ENCODE assay signal across 8 cellular contexts in genomic region chr11:64723117-64723906, GRCh38. TPM values are rescaled to one million over a fixed set of nuclear protein-coding genes. Genes with fewer than 3 reads are reported as not detected.
DNase-seq lines count a peak whose midpoint lies in the region; ATAC-seq and TF ChIP-seq lines count a peak whose summit lies in the region.

Gene NRXN2, minus strand, starts transcription at chr11:64723197. Its CDS starts 9,498 bp downstream, at chr11:64713699.

- POLR2A ChIA-PET in activated CD8-positive, alpha-beta T cell treated with anti-CD3 and anti-CD28 coated beads for 36 hours (lab: Charles Lee): no interaction called here

- CTCF ChIA-PET in activated CD8-positive, alpha-beta T cell treated with anti-CD3 and anti-CD28 coated beads for 36 hours (lab: Charles Lee): interaction anchor here (1.0 kb wide), 1 partner anchor 34 kb away, joined by 3 read pairs; no protein-coding TSS in a partner anchor

- H3K27me3 Mint-ChIP-seq in activated CD8-positive, alpha-beta T cell treated with anti-CD3 and anti-CD28 coated beads for 36 hours: peaks cover 15% of the 10 kb centered on the region

- intact Hi-C loops in activated CD8-positive, alpha-beta T cell treated with anti-CD3 and anti-CD28 coated beads for 36 hours (cut with micrococcal nuclease): loop anchor here (5.0 kb wide), 1 partner anchor 36 kb away; no protein-coding TSS in a partner anchor

- DNase-seq in AG08396 (ENCODE audit: low spot score): peak; percentile 99
- DNase-seq in NCI-H526 treated with DMSO at 0.1 percent for 48 hours (lab: John Stamatoyannopoulos, UW): peak; percentile 82
- DNase-seq in activated CD8-positive, alpha-beta T cell treated with anti-CD3 and anti-CD28 coated beads for 36 hours: peak; percentile 89
- DNase-seq in medulla oblongata (ENCODE audit: extremely low spot score): peak; percentile 96
- peak; percentile 70 for DNase-seq in stimulated activated CD8-positive, alpha-beta memory T cell treated with anti-CD3 and anti-CD28 coated beads, Interleukin-12 subunit alpha, Interleukin-12 subunit beta, amount 100 ng/mL, for 1 hour (ENCODE audit: low read depth)

- ATAC-seq in GM19035 (IDR thresholded peaks at IDR 0.05; ENCODE audit: unreplicated experiment) (peak; percentile 91), HG03439 (IDR thresholded peaks at IDR 0.05; ENCODE audit: unreplicated experiment) (peak; percentile 85)
- ATAC-seq in activated CD8-positive, alpha-beta T cell treated with anti-CD3 and anti-CD28 coated beads for 36 hours: peak; percentile 97

- 3% methylated on average over 66 of the region's 66 CpGs for WGBS in ectodermal cell, 2 experiments

- no peaks in the 10 kb centered on the region for H3K9me3 ChIP-seq in ectodermal cell (ENCODE audit: control insufficient read depth, low read length)

- H3K36me3 ChIP-seq in ectodermal cell (ENCODE audit: control insufficient read depth, insufficient read depth, low read length): no peaks in the 10 kb centered on the region

- H3K4me3 Mint-ChIP-seq in activated CD8-positive, alpha-beta T cell treated with anti-CD3 and anti-CD28 coated beads for 36 hours: peak within 1 kb of the TSS; percentile 62

- peaks cover 18% of the 10 kb centered on the region for H3K4me1 Mint-ChIP-seq in activated CD8-positive, alpha-beta T cell treated with anti-CD3 and anti-CD28 coated beads for 36 hours (ENCODE audit: low read depth)

- no peaks in the 10 kb centered on the region for H3K36me3 Mint-ChIP-seq in activated CD8-positive, alpha-beta T cell treated with anti-CD3 and anti-CD28 coated beads for 36 hours (ENCODE audit: low read depth)

- peak within 1 kb of the TSS; percentile 59 for H3K27ac Mint-ChIP-seq in activated CD8-positive, alpha-beta T cell treated with anti-CD3 and anti-CD28 coated beads for 36 hours

- H3K27me3 ChIP-seq in ectodermal cell (ENCODE audit: control insufficient read depth, insufficient read depth, low read length, poor library complexity, severe bottlenecking): peaks cover 30% of the 10 kb centered on the region

- no peaks in the 10 kb centered on the region for H3K9me3 Mint-ChIP-seq in activated CD8-positive, alpha-beta T cell treated with anti-CD3 and anti-CD28 coated beads for 36 hours

- peak; percentile 99 for TF ChIP-seq CTCF in activated CD8-positive, alpha-beta T cell treated with anti-CD3 and anti-CD28 coated beads for 36 hours (IDR thresholded peaks at IDR 0.05)

- H3K4me3 ChIP-seq in ectodermal cell (ENCODE audit: insufficient read depth, low read depth, low read length): peak within 1 kb of the TSS; percentile 66

- peaks cover 18% of the 10 kb centered on the region for H3K4me1 ChIP-seq in ectodermal cell (ENCODE audit: control insufficient read depth, insufficient read depth, low read length)

- peak within 1 kb of the TSS; percentile 53 for H3K27ac ChIP-seq in ectodermal cell (ENCODE audit: insufficient read depth, low read depth, low read length, poor library complexity, severe bottlenecking)

RNA-seq across cellular contexts. Expression of gene NRXN2, which starts in this region (rescaled TPM):
- under 1 TPM; 0.07 to 0.22 TPM for total RNA-seq in activated CD8-positive, alpha-beta T cell treated with anti-CD3 and anti-CD28 coated beads for 36 hours
- 14.9 TPM for polyA plus RNA-seq in ectodermal cell (2013, experiment 1 of 4)
- 13.0 TPM for polyA plus RNA-seq in ectodermal cell (2013, experiment 2 of 4)
- 16.0 TPM for polyA plus RNA-seq in ectodermal cell (2013, experiment 3 of 4)
- 13.4 TPM for polyA plus RNA-seq in ectodermal cell (2013, experiment 4 of 4)

Comparison
In these comparisons a context has a peak if more than half of its experiments do, and no peak if none do; other contexts are left out.
1. Peak in every context shown above with its lines: DNase-seq, ATAC-seq, H3K4me3 ChIP-seq and H3K27ac ChIP-seq.
2. Peak in DNase-seq and ATAC-seq in activated CD8-positive, alpha-beta T cell treated with anti-CD3 and anti-CD28 coated beads for 36 hours; RNA of the gene not detected or under 1 TPM.